ENCODE assay signal across 1 cellular context in genomic region chr13:21100994-21101757, GRCh38.
TF ChIP-seq lines count a peak whose summit lies in the region.

No MANE protein-coding gene starts in this region.

TF ChIP-seq in HepG2, 621 proteins besides CTCF, POLR2A, EP300 and RAD21 (continued from another document):
- TF ChIP-seq, protein P1, sequence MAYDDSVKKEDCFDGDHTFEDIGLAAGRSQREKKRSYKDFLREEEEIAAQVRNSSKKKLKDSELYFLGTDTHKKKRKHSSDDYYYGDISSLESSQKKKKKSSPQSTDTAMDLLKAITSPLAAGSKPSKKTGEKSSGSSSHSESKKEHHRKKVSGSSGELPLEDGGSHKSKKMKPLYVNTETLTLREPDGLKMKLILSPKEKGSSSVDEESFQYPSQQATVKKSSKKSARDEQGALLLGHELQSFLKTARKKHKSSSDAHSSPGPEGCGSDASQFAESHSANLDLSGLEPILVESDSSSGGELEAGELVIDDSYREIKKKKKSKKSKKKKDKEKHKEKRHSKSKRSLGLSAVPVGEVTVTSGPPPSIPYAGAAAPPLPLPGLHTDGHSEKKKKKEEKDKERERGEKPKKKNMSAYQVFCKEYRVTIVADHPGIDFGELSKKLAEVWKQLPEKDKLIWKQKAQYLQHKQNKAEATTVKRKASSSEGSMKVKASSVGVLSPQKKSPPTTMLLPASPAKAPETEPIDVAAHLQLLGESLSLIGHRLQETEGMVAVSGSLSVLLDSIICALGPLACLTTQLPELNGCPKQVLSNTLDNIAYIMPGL (CRISPR knock-in tag; IDR thresholded peaks at IDR 0.05; ENCODE audit: borderline replicate concordance in 1 of 2, low read depth in 1 of 2) = 0 out of 4 replicates have a peak, but pooled peaks of 1 of the 2 experiments have one; percentile 29
- TF ChIP-seq, protein P2, sequence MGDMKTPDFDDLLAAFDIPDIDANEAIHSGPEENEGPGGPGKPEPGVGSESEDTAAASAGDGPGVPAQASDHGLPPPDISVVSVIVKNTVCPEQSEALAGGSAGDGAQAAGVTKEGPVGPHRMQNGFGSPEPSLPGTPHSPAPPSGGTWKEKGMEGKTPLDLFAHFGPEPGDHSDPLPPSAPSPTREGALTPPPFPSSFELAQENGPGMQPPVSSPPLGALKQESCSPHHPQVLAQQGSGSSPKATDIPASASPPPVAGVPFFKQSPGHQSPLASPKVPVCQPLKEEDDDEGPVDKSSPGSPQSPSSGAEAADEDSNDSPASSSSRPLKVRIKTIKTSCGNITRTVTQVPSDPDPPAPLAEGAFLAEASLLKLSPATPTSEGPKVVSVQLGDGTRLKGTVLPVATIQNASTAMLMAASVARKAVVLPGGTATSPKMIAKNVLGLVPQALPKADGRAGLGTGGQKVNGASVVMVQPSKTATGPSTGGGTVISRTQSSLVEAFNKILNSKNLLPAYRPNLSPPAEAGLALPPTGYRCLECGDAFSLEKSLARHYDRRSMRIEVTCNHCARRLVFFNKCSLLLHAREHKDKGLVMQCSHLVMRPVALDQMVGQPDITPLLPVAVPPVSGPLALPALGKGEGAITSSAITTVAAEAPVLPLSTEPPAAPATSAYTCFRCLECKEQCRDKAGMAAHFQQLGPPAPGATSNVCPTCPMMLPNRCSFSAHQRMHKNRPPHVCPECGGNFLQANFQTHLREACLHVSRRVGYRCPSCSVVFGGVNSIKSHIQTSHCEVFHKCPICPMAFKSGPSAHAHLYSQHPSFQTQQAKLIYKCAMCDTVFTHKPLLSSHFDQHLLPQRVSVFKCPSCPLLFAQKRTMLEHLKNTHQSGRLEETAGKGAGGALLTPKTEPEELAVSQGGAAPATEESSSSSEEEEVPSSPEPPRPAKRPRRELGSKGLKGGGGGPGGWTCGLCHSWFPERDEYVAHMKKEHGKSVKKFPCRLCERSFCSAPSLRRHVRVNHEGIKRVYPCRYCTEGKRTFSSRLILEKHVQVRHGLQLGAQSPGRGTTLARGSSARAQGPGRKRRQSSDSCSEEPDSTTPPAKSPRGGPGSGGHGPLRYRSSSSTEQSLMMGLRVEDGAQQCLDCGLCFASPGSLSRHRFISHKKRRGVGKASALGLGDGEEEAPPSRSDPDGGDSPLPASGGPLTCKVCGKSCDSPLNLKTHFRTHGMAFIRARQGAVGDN (CRISPR knock-in tag; IDR thresholded peaks at IDR 0.05) = peak; percentile 26; the same call in 1 of the 2 replicates
- TF ChIP-seq MIER2 (CRISPR knock-in tag; IDR thresholded peaks at IDR 0.05) (no peak), RFXAP (CRISPR knock-in tag; IDR thresholded peaks at IDR 0.05; ENCODE audit: borderline replicate concordance) (0 out of 2 replicates have a peak, but pooled peaks have one; percentile 28), BCL6 (CRISPR knock-in tag; IDR thresholded peaks at IDR 0.05) (peak; percentile 85), NONO (IDR thresholded peaks at IDR 0.05) (no peak), NONO (CRISPR knock-in tag; conservative IDR thresholded peaks at IDR 0.05) (no peak), CEBPG (CRISPR knock-in tag; IDR thresholded peaks at IDR 0.05) (peak; percentile 32; the same call in 1 of the 2 replicates), HNF4A (CRISPR knock-in tag; IDR thresholded peaks at IDR 0.05) (peak; percentile 75), ZNF383 (CRISPR knock-in tag; IDR thresholded peaks at IDR 0.05; ENCODE audit: borderline replicate concordance) (no peak), KMT2A (CRISPR knock-in tag; IDR thresholded peaks at IDR 0.05) (no peak), GATAD2A (CRISPR knock-in tag; IDR thresholded peaks at IDR 0.05) (peak; percentile 84), PITX1 (CRISPR knock-in tag; IDR thresholded peaks at IDR 0.05) (peak; percentile 77; the same call in 1 of the 2 replicates), FOSL2 (CRISPR knock-in tag; IDR thresholded peaks at IDR 0.05) (peak; percentile 61)
